In the genomic region with DNA sequence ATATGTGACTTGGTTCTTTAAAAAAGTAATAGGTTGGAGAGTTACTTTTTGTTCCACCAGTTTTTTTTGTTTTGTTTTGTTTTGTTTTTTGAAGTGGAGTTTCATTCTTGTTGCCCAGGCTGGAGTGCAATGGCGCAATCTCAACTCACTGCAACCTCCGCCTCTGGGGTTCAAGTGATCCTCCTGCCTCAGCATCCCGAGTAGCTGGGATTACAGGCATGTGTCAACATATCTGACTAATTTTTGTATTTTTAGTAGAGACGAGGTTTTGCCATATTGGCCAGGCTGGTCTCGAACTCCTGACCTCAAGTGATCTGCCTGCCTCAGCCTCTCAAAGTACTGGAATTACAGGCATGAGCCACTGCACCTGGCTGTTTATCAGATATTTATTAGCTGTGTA, we compare ENCODE assay signal across 4 cellular contexts. TPM values are rescaled to one million over a fixed set of nuclear protein-coding genes. Genes with fewer than 3 reads are reported as not detected.
"Had no signal": no experiment of that assay in that cellular context is flagged by ENCODE, and none has a peak within 500 bp of the region (broad histone marks: within the 10 kb centered on the region; RNA-seq: fewer than 3 reads in every experiment).

No MANE protein-coding gene starts in this region.

RNA-seq across cellular contexts. Expression of a gene that starts 6.3 kb away (rescaled TPM):
- total RNA-seq: HepG2, IMR-90, OCI-LY7, PC-3 had no signal
- polyA plus RNA-seq: HepG2, IMR-90 had no signal
